Comparison of ENCODE assay signal across 8 cellular contexts in genomic region chr18:48545690-48546365, GRCh38. TPM values are rescaled to one million over a fixed set of nuclear protein-coding genes. Genes with fewer than 3 reads are reported as not detected.
DNase-seq lines count a peak whose midpoint lies in the region; ATAC-seq and TF ChIP-seq lines count a peak whose summit lies in the region.

No MANE protein-coding gene starts in this region.

- H3K9me3 ChIP-seq in HUES6 (ENCODE audit: control insufficient read depth, insufficient read depth, low read depth, low read length) = no peaks in the 10 kb centered on the region
- no peaks in the 10 kb centered on the region for H3K9me3 ChIP-seq in WERI-Rb-1 (ENCODE audit: severe bottlenecking)
- H3K9me3 ChIP-seq in heart right ventricle = no peaks in the 10 kb centered on the region
- no peaks in the 10 kb centered on the region for H3K9me3 ChIP-seq in psoas muscle

- H3K4me1 ChIP-seq in HUES6 (ENCODE audit: control insufficient read depth, insufficient read depth, low read length) (peaks cover 79% of the 10 kb centered on the region), heart right ventricle (peaks cover 16 to 95% (median 72%) of the 10 kb centered on the region in 9 donors), psoas muscle (peaks cover 80% of the 10 kb centered on the region)

- peaks cover 0 to 4% of the 10 kb centered on the region in 2 donors for H3K4me1 Mint-ChIP-seq in immature natural killer cell

- H3K36me3 ChIP-seq in HUES6 (ENCODE audit: control insufficient read depth, insufficient read depth, low read length) (no peaks in the 10 kb centered on the region), WERI-Rb-1 (peaks cover 6% of the 10 kb centered on the region), heart right ventricle (no peaks in the 10 kb centered on the region), psoas muscle (ENCODE audit: insufficient read depth in 1 of 2, low read depth in 1 of 2) (no peaks in the 10 kb centered on the region)

- WGBS in heart right ventricle, 2 donors = 13 to 25% methylated on average over 13 of the region's 13 CpGs
- WGBS in psoas muscle, 3 donors = 15 to 24% (median 19%) methylated on average over 13 of the region's 13 CpGs

- H3K9ac ChIP-seq in HUES6 (ENCODE audit: low read length) = peak overlapping the region; percentile 71

- no peak overlapping the region for H3K4me3 Mint-ChIP-seq in immature natural killer cell

- H3K4me3 ChIP-seq in HUES6 (ENCODE audit: low read depth, low read length) (peak overlapping the region; percentile 1; the same call in 1 of the 2 replicates), WERI-Rb-1 (ENCODE audit: low read depth, low read length) (no peak overlapping the region), heart right ventricle (no peak overlapping the region), psoas muscle (peak overlapping the region; percentile 19)

- ATAC-seq in heart right ventricle = peak; percentile 26 to 75 (median 61)
- peak; percentile 41 to 55 (median 50) for ATAC-seq in psoas muscle
- ATAC-seq in GM18498 (IDR thresholded peaks at IDR 0.05; ENCODE audit: unreplicated experiment) = no peak
- no peak for ATAC-seq in GM18907 (IDR thresholded peaks at IDR 0.05; ENCODE audit: unreplicated experiment)

- H3K27ac ChIP-seq in HUES6 (ENCODE audit: low read depth, low read length) = peak overlapping the region; percentile 15; the same call in 1 of the 2 replicates
- H3K27ac ChIP-seq in WERI-Rb-1 = peak overlapping the region; percentile 1
- H3K27ac ChIP-seq in heart right ventricle = peak overlapping the region in 8 of 10 donors; percentile 11 to 79 (median 53)
- H3K27ac ChIP-seq in psoas muscle = peak overlapping the region; percentile 73

- TF ChIP-seq CTCF in WERI-Rb-1 (IDR thresholded peaks at IDR 0.05; ENCODE audit: low read depth, low read length) (no peak), heart right ventricle (IDR thresholded peaks at IDR 0.05) (no peak), psoas muscle (IDR thresholded peaks at IDR 0.05) (no peak)

- DNase-seq in WERI-Rb-1 (peak; percentile 90), heart right ventricle (peak; percentile 65 to 79), psoas muscle (peak; percentile 72 to 78), cortex of kidney (lab: John Stamatoyannopoulos, UW) (no peak), immature natural killer cell (no peak)

- intact Hi-C loops in heart right ventricle (cut with DNase I) = loop anchor here in 3 of 10 donors (5.0 to 10.0 kb wide), 4 partner anchors 46 to 119 kb away; no protein-coding TSS in a partner anchor
- intact Hi-C loops in psoas muscle (cut with DNase I) = loop anchor here in 1 of 2 donors (5.0 kb wide), 1 partner anchor 36 kb away; no protein-coding TSS in a partner anchor

- no peak overlapping the region for H3K27ac Mint-ChIP-seq in immature natural killer cell

- peaks cover 0 to 15% (median 0%) of the 10 kb centered on the region in 3 donors for H3K27me3 Mint-ChIP-seq in immature natural killer cell (ENCODE audit: low read depth in 3 of 3)

- no peaks in the 10 kb centered on the region for H3K9me3 Mint-ChIP-seq in immature natural killer cell

- peaks cover 6% of the 10 kb centered on the region; the same call in 1 of the 2 replicates for H3K27me3 ChIP-seq in HUES6 (ENCODE audit: control insufficient read depth, insufficient read depth, low read length)
- no peaks in the 10 kb centered on the region for H3K27me3 ChIP-seq in WERI-Rb-1 (ENCODE audit: insufficient read depth, low read depth, severe bottlenecking)
- H3K27me3 ChIP-seq in heart right ventricle = no peaks in the 10 kb centered on the region
- no peaks in the 10 kb centered on the region for H3K27me3 ChIP-seq in psoas muscle (ENCODE audit: insufficient read depth in 3 of 3, low read length in 2 of 3)

- no peaks in the 10 kb centered on the region for H3K36me3 Mint-ChIP-seq in immature natural killer cell

RNA-seq across cellular contexts. Expression of gene CTIF, which starts 7.0 kb away (rescaled TPM):
- total RNA-seq in heart right ventricle (10 to 100 TPM; 44.5 to 68.9 (median 58.9) TPM), psoas muscle (10 to 100 TPM; 25.4 to 40.5 (median 29.7) TPM)
- polyA plus RNA-seq in heart right ventricle (10 to 100 TPM; 49.7 to 74.1 TPM), psoas muscle (10 to 100 TPM; 11.3 to 26.9 (median 11.9) TPM), immature natural killer cell (1 to 10 TPM in 1 of 3 donors, under 1 TPM in 1, not detected in 1; 0.28 to 1.2 TPM)

Comparison
In these comparisons a context has a peak if more than half of its experiments do, and no peak if none do; other contexts are left out.
1. H3K27ac ChIP-seq: peak in every context shown above with its lines; median percentile 73 in psoas muscle; 53 in heart right ventricle; 15 in HUES6; 1 in WERI-Rb-1.
2. H3K4me3 ChIP-seq: peak in HUES6 (single experiment) and psoas muscle (single experiment); none in WERI-Rb-1 (single experiment) and heart right ventricle (0 of 10).
3. DNase-seq: peak in WERI-Rb-1 (single experiment), heart right ventricle (2 of 2) and psoas muscle (2 of 2); none in cortex of kidney (single experiment) and immature natural killer cell (0 of 3).
4. ATAC-seq: peak in heart right ventricle (8 of 8) and psoas muscle (4 of 4); none in GM18498 (single experiment) and GM18907 (single experiment).
5. RNA of gene CTIF, which starts 7.0 kb away (polyA plus RNA-seq): 49.7 to 74.1 TPM in heart right ventricle and 11.3 to 26.9 TPM in psoas muscle; 0.28 to 1.2 TPM in immature natural killer cell; every median in the first group is over 4 times any median in the second.